Comparison of ENCODE assay signal across 16 cellular contexts in genomic region chr17:2706911-2707510, GRCh38. TPM values are rescaled to one million over a fixed set of nuclear protein-coding genes. Genes with fewer than 3 reads are reported as not detected.
DNase-seq lines count a peak whose midpoint lies in the region; ATAC-seq, FAIRE-seq and TF ChIP-seq lines count a peak whose summit lies in the region.
"Had no signal": no experiment of that assay in that cellular context is flagged by ENCODE, and none has a peak within 500 bp of the region (broad histone marks: within the 10 kb centered on the region; RNA-seq: fewer than 3 reads in every experiment).

No MANE protein-coding gene starts in this region.

- no peak overlapping the region for H2BK20ac ChIP-seq in IMR-90 (ENCODE audit: low read depth, low read length)

- peaks cover 79% of the 10 kb centered on the region for H4K20me1 ChIP-seq in IMR-90 (ENCODE audit: insufficient read depth, low read length)
- peaks cover 55% of the 10 kb centered on the region for H4K20me1 ChIP-seq in HepG2 (ENCODE audit: insufficient read depth, low read length)

- no peak overlapping the region for H3K23ac ChIP-seq in IMR-90 (ENCODE audit: low read depth, low read length)

- no peak for FAIRE-seq in HepG2 (lab: Jason Lieb, UNC)

- H3K18ac ChIP-seq in IMR-90 (ENCODE audit: low read depth, low read length) = no peak overlapping the region

- no peak overlapping the region for H2BK5ac ChIP-seq in IMR-90 (ENCODE audit: low read depth, low read length, poor library complexity, severe bottlenecking)

- ATAC-seq in IMR-90 (ENCODE audit: low read depth) (no peak), HepG2 (no peak)
- ATAC-seq: sciatic nerve had no signal

- H2BK120ac ChIP-seq in IMR-90 (ENCODE audit: low read depth, low read length) = no peak overlapping the region

- H3K4me3 ChIP-seq in IMR-90 (ENCODE audit: insufficient read depth, low read depth, low read length) = no peak overlapping the region
- peak overlapping the region in 30 of 59 donors; percentile 0 to 95 (median 30) for H3K4me3 ChIP-seq in dorsolateral prefrontal cortex
- H3K4me3 ChIP-seq in HepG2 (replicated peaks in 1 of 3; ENCODE audit: insufficient read depth in 1 of 3, low read depth in 2 of 3, low read length in 3 of 3) = no peak overlapping the region
- peak overlapping the region in 1 of 4 donors; percentile 94 for H3K4me3 ChIP-seq in stomach

- no peak overlapping the region for H3K14ac ChIP-seq in IMR-90 (replicated peaks; ENCODE audit: low read depth, low read length)

- TF ChIP-seq EP300 in HepG2 (IDR thresholded peaks at IDR 0.05; ENCODE audit: low read depth in 2 of 2, low read length in 2 of 2) (no peak), HepG2 (CRISPR knock-in tag; IDR thresholded peaks at IDR 0.05; ENCODE audit: borderline replicate concordance) (no peak), stomach (IDR thresholded peaks at IDR 0.05) (no peak)

- no peak for TF ChIP-seq RAD21 in IMR-90 (IDR thresholded peaks at IDR 0.05; ENCODE audit: low read length)
- TF ChIP-seq RAD21 in HepG2 (CRISPR knock-in tag; IDR thresholded peaks at IDR 0.05) = no peak

- no peak overlapping the region for H4K8ac ChIP-seq in IMR-90 (ENCODE audit: low read depth in 2 of 2, low read length in 2 of 2)

- H3K36me3 ChIP-seq in IMR-90 (ENCODE audit: control insufficient read depth, insufficient read depth, low read length) (peaks cover 18% of the 10 kb centered on the region), HepG2 (replicated peaks in 1 of 2; ENCODE audit: control insufficient read depth in 1 of 2, insufficient read depth in 2 of 2, low read length in 2 of 2) (peaks cover 16 to 41% of the 10 kb centered on the region in 2 experiments), stomach (peaks cover 17 to 27% (median 27%) of the 10 kb centered on the region in 4 donors)

- BruUV-seq in IMR-90 (replicated peaks; lab: Mats Ljungman, UMichigan) = no TSS peak
- BruUV-seq in HepG2 (replicated peaks; lab: Mats Ljungman, UMichigan) = no TSS peak

- peaks cover 5% of the 10 kb centered on the region for H3K9me3 Mint-ChIP-seq in glutamatergic neuron (ENCODE audit: unreplicated experiment)
- H3K9me3 Mint-ChIP-seq in activated T-helper 2 cell treated with anti-CD3 and anti-CD28 coated beads, Interferon-gamma antibody, Interleukin-2, Interleukin-4, amounts not matched to agents 10 μg/mL and 5 μg/mL and 100 μg/mL, durations not matched to agents 14 hours and 24 hours and 36 hours = no peaks in the 10 kb centered on the region
- H3K9me3 Mint-ChIP-seq: memory B cell, neural crest cell had no signal

- dilution Hi-C loops in IMR-90 (cut with HindIII; ENCODE audit: low sequenced_read_pairs, unreplicated experiment) = no loop called here

- H2AFZ ChIP-seq in IMR-90 (replicated peaks; ENCODE audit: low read length, poor library complexity) (peak overlapping the region; percentile 28), HepG2 (ENCODE audit: low read length) (no peak overlapping the region)

- H3K4me2 ChIP-seq in IMR-90 (ENCODE audit: low read depth, low read length) (no peak overlapping the region), HepG2 (ENCODE audit: low read depth, low read length) (no peak overlapping the region)

- no peak overlapping the region for H3K9ac ChIP-seq in IMR-90 (ENCODE audit: low read depth, low read length)
- H3K9ac ChIP-seq in HepG2 (ENCODE audit: insufficient read depth, low read depth, low read length) = no peak overlapping the region

- H3K79me1 ChIP-seq in IMR-90 (ENCODE audit: low read depth in 1 of 2, low read length in 2 of 2) = peaks cover 11 to 82% of the 10 kb centered on the region in 2 experiments

- peaks cover 65% of the 10 kb centered on the region for H3K79me2 ChIP-seq in HepG2 (ENCODE audit: insufficient read depth, low read length)

- 83% methylated on average over 7 of the region's 21 CpGs; no CpG with 5 or more reads in 1 of the 2 experiments for WGBS in IMR-90 (ENCODE audit: extremely low coverage in 2 of 2, insufficient read length in 1 of 2), 2 experiments
- whole genome bisulfite sequencing in HepG2 (ENCODE audit: low lambda C conversion rate) = 96% methylated on average over 9 of the region's 21 CpGs
- 51 to 82% (median 60%) methylated on average over 18 to 21 of the region's 21 CpGs for WGBS in stomach, 5 donors

- no peak overlapping the region for H3K4ac ChIP-seq in IMR-90 (ENCODE audit: low read depth, low read length)

- TF ChIP-seq POLR2A in IMR-90 (IDR thresholded peaks at IDR 0.05; ENCODE audit: low read depth, low read length) = no peak
- TF ChIP-seq POLR2A in HepG2 (IDR thresholded peaks at IDR 0.05; ENCODE audit: insufficient read depth in 1 of 2, low read depth in 2 of 2, low read length in 2 of 2) = no peak
- TF ChIP-seq POLR2A in stomach (IDR thresholded peaks at IDR 0.05) = no peak

- in situ Hi-C loops in IMR-90 (cut with MboI; ENCODE audit: low sequenced_read_pairs) = no loop called here
- in situ Hi-C loops in HepG2 (cut with HindIII; ENCODE audit: extremely low pct_ligation_motif_present, low pct_unique_long_range_greater_than_20kb) = no loop called here

- DNase-seq in IMR-90 = no peak
- DNase-seq in dorsolateral prefrontal cortex = peak in 1 of 10 donors; percentile 40
- no peak for DNase-seq in HepG2 (ENCODE audit: low spot score)
- DNase-seq in stomach = no peak
- DNase-seq in OCI-M2 (lab: John Stamatoyannopoulos, UW; ENCODE audit: unreplicated experiment) = no peak
- DNase-seq in glutamatergic neuron = no peak
- DNase-seq in activated T-helper 2 cell treated with anti-CD3 and anti-CD28 coated beads, Interferon-gamma antibody, Interleukin-2, Interleukin-4, amounts not matched to agents 10 μg/mL and 5 μg/mL and 100 μg/mL, durations not matched to agents 14 hours and 24 hours and 36 hours (ENCODE audit: low spot score) = no peak
- DNase-seq in GF-D8 (lab: John Stamatoyannopoulos, UW) = no peak
- DNase-seq: activated CD8-positive, alpha-beta memory T cell treated with anti-CD3 and anti-CD28 coated beads for 24 hours; effector CD8-positive, alpha-beta T cell; NCI-H2081 treated with DMSO at 0.1 percent for 48 hours; NCI-H526 treated with DMSO at 0.1 percent for 48 hours; stimulated activated CD4-positive, alpha-beta T cell treated with anti-CD3 and anti-CD28 coated beads, Interleukin-4, amount 100 ng/mL, for 4 hours had no signal

- H3K9me3 ChIP-seq in IMR-90 (ENCODE audit: control insufficient read depth, insufficient read depth, low read length) (no peaks in the 10 kb centered on the region), HepG2 (ENCODE audit: low read length) (no peaks in the 10 kb centered on the region), stomach (no peaks in the 10 kb centered on the region)

- no peak overlapping the region for H3K4me3 Mint-ChIP-seq in glutamatergic neuron (ENCODE audit: unreplicated experiment)
- no peak overlapping the region for H3K4me3 Mint-ChIP-seq in activated T-helper 2 cell treated with anti-CD3 and anti-CD28 coated beads, Interferon-gamma antibody, Interleukin-2, Interleukin-4, amounts not matched to agents 10 μg/mL and 5 μg/mL and 100 μg/mL, durations not matched to agents 14 hours and 24 hours and 36 hours (ENCODE audit: low read depth)
- H3K4me3 Mint-ChIP-seq: memory B cell, neural crest cell had no signal

- intact Hi-C loops in IMR-90 (cut with micrococcal nuclease) = no loop called here
- intact Hi-C loops in dorsolateral prefrontal cortex (cut with DNase I) = loop anchor here in 1 of 2 donors (5.0 kb wide), 2 partner anchors 110 to 290 kb away; no protein-coding TSS in a partner anchor
- intact Hi-C loops in HepG2 (cut with micrococcal nuclease; ENCODE audit: unreplicated experiment) = no loop called here
- intact Hi-C loops in stomach (cut with DNase I; ENCODE audit: low total_unique reads) = no loop called here
- intact Hi-C loops in activated T-helper 2 cell treated with anti-CD3 and anti-CD28 coated beads, Interferon-gamma antibody, Interleukin-2, Interleukin-4, amounts not matched to agents 10 μg/mL and 5 μg/mL and 100 μg/mL, durations not matched to agents 14 hours and 24 hours and 36 hours (cut with micrococcal nuclease) = no loop called here

- no peak overlapping the region for H2AK5ac ChIP-seq in IMR-90 (ENCODE audit: low read depth, low read length)

- H2BK15ac ChIP-seq in IMR-90 (ENCODE audit: low read depth, low read length) = no peak overlapping the region

- H3K27ac Mint-ChIP-seq in glutamatergic neuron (ENCODE audit: unreplicated experiment) = no peak overlapping the region
- no peak overlapping the region for H3K27ac Mint-ChIP-seq in activated T-helper 2 cell treated with anti-CD3 and anti-CD28 coated beads, Interferon-gamma antibody, Interleukin-2, Interleukin-4, amounts not matched to agents 10 μg/mL and 5 μg/mL and 100 μg/mL, durations not matched to agents 14 hours and 24 hours and 36 hours
- H3K27ac Mint-ChIP-seq: memory B cell had no signal

- H3K56ac ChIP-seq in IMR-90 (ENCODE audit: extremely low read depth, insufficient read depth, low read length) = no peak overlapping the region

- peaks cover 11% of the 10 kb centered on the region for H3K4me1 Mint-ChIP-seq in glutamatergic neuron (ENCODE audit: low read depth, unreplicated experiment)
- peaks cover 23% of the 10 kb centered on the region for H3K4me1 Mint-ChIP-seq in activated T-helper 2 cell treated with anti-CD3 and anti-CD28 coated beads, Interferon-gamma antibody, Interleukin-2, Interleukin-4, amounts not matched to agents 10 μg/mL and 5 μg/mL and 100 μg/mL, durations not matched to agents 14 hours and 24 hours and 36 hours (ENCODE audit: low read depth)

- H2AK9ac ChIP-seq in IMR-90 (replicated peaks; ENCODE audit: low read depth, low read length, poor library complexity) = no peak overlapping the region

- no peak overlapping the region for H4K91ac ChIP-seq in IMR-90 (ENCODE audit: insufficient read depth, low read depth, low read length)

- H3K4me1 ChIP-seq in IMR-90 (ENCODE audit: control insufficient read depth, insufficient read depth, low read length) (peaks cover 27% of the 10 kb centered on the region), HepG2 (ENCODE audit: insufficient read depth, low read length) (peaks cover 60% of the 10 kb centered on the region), stomach (peaks cover 45 to 65% (median 59%) of the 10 kb centered on the region in 4 donors)

- no peak overlapping the region for H4K5ac ChIP-seq in IMR-90 (ENCODE audit: low read depth, low read length)

- H3K27me3 ChIP-seq in IMR-90 (ENCODE audit: control insufficient read depth, insufficient read depth, low read length) (no peaks in the 10 kb centered on the region), dorsolateral prefrontal cortex (no peaks in the 10 kb centered on the region), HepG2 (ENCODE audit: control insufficient read depth in 1 of 2, insufficient read depth in 2 of 2, low read length in 2 of 2) (no peaks in the 10 kb centered on the region; a peak in 1 of 5 replicates), stomach (no peaks in the 10 kb centered on the region)

- H3K27me3 Mint-ChIP-seq in glutamatergic neuron (ENCODE audit: unreplicated experiment) = peaks cover 7% of the 10 kb centered on the region
- H3K27me3 Mint-ChIP-seq in activated T-helper 2 cell treated with anti-CD3 and anti-CD28 coated beads, Interferon-gamma antibody, Interleukin-2, Interleukin-4, amounts not matched to agents 10 μg/mL and 5 μg/mL and 100 μg/mL, durations not matched to agents 14 hours and 24 hours and 36 hours (ENCODE audit: low read depth) = no peaks in the 10 kb centered on the region
- H3K27me3 Mint-ChIP-seq: memory B cell had no signal

- H3K36me3 Mint-ChIP-seq in glutamatergic neuron (ENCODE audit: unreplicated experiment) = no peaks in the 10 kb centered on the region
- H3K36me3 Mint-ChIP-seq in activated T-helper 2 cell treated with anti-CD3 and anti-CD28 coated beads, Interferon-gamma antibody, Interleukin-2, Interleukin-4, amounts not matched to agents 10 μg/mL and 5 μg/mL and 100 μg/mL, durations not matched to agents 14 hours and 24 hours and 36 hours (ENCODE audit: low read depth) = peaks cover 22% of the 10 kb centered on the region

- CTCF ChIA-PET in IMR-90 (lab: Yijun Ruan, JAX) = no interaction called here
- CTCF ChIA-PET in HepG2 (lab: Yijun Ruan, JAX; ENCODE audit: low intra/inter-chr PET ratio, low total read pairs) = no interaction called here

- peaks cover 16% of the 10 kb centered on the region for H3K9me1 ChIP-seq in IMR-90 (ENCODE audit: insufficient read depth, low read length)

- POLR2A ChIA-PET in IMR-90 (lab: Charles Lee; ENCODE audit: unreplicated experiment) = no interaction called here
- POLR2A ChIA-PET in HepG2 (lab: Yijun Ruan, JAX) = no interaction called here

- no peak overlapping the region for H3K27ac ChIP-seq in IMR-90 (ENCODE audit: insufficient read depth, low read length)
- H3K27ac ChIP-seq in dorsolateral prefrontal cortex = peak overlapping the region in 55 of 59 donors; percentile 20 to 91 (median 74)
- no peak overlapping the region for H3K27ac ChIP-seq in HepG2 (ENCODE audit: extremely low read length, insufficient read depth, low read length)
- peak overlapping the region in 4 of 5 donors; percentile 85 to 91 (median 86) for H3K27ac ChIP-seq in stomach

- TF ChIP-seq CTCF in IMR-90 (conservative IDR thresholded peaks at IDR 0.05; ENCODE audit: low read depth, low read length) (no peak), dorsolateral prefrontal cortex (IDR thresholded peaks at IDR 0.05 in 54 of 56, conservative IDR thresholded peaks at IDR 0.05 in 2 of 56; ENCODE audit: low read depth in 1 of 56, partially characterized antibody in 56 of 56) (no peak), HepG2 (CRISPR knock-in tag; IDR thresholded peaks at IDR 0.05) (no peak), stomach (IDR thresholded peaks at IDR 0.05) (no peak), glutamatergic neuron (IDR thresholded peaks at IDR 0.05; ENCODE audit: partially characterized antibody, unreplicated experiment) (no peak)

RNA-seq across cellular contexts. Expression of gene CLUH, which starts 4.6 kb away (rescaled TPM):
- 12.5 and 12.9 TPM in 2 replicates for total RNA-seq in IMR-90 (2012; rRNA removed)
- 42.0 and 51.0 TPM in 2 replicates for polyA plus RNA-seq in IMR-90 (2012; rRNA removed)
- polyA plus RNA-seq in IMR-90 (2012; cell fraction: cytosol; rRNA removed) = 16.6 and 23.3 TPM in 2 replicates
- polyA plus RNA-seq in IMR-90 (2012; cell fraction: nucleus; rRNA removed; ENCODE audit: low replicate concordance) = 134 and 376 TPM in 2 replicates
- total RNA-seq in dorsolateral prefrontal cortex = 10 to 100 TPM; 46.1 to 95.4 (median 67.1) TPM
- 49.8 and 60.5 TPM in 2 replicates for total RNA-seq in HepG2 (2016; rRNA removed; fragmentation: Illumina TruSeq; extraction: Trizol)
- total RNA-seq in HepG2 (2016; cell fraction: cytosol; rRNA removed; fragmentation: Illumina TruSeq; extraction: Trizol; ENCODE audit: low read depth) = 11.3 and 11.7 TPM in 2 replicates
- total RNA-seq in HepG2 (2016; cell fraction: insoluble cytoplasmic fraction; rRNA removed; fragmentation: Illumina TruSeq; extraction: Trizol) = 45.0 and 62.9 TPM in 2 replicates
- total RNA-seq in HepG2 (2016; cell fraction: membrane; rRNA removed; fragmentation: Illumina TruSeq; extraction: Trizol) = 16.8 and 17.9 TPM in 2 replicates
- 62.8 and 64.0 TPM in 2 replicates for total RNA-seq in HepG2 (2016; cell fraction: nucleus; rRNA removed; fragmentation: Illumina TruSeq; extraction: Trizol)
- polyA plus RNA-seq in HepG2 (2011; rRNA removed) = 30.9 and 45.5 TPM in 2 replicates
- polyA plus RNA-seq in HepG2 (2011; cell fraction: cytosol; rRNA removed) = 12.6 and 25.6 TPM in 2 replicates
- 461 and 635 TPM in 2 replicates for polyA plus RNA-seq in HepG2 (2011; cell fraction: nucleus; rRNA removed)
- 51.7 and 79.2 TPM in 2 replicates for polyA plus RNA-seq in HepG2 (2012)
- polyA plus RNA-seq in HepG2 (2016; cell fraction: cytosol; fragmentation: Illumina TruSeq; extraction: Trizol; ENCODE audit: low read depth) = 3.2 and 3.5 TPM in 2 replicates
- polyA plus RNA-seq in HepG2 (2016; cell fraction: insoluble cytoplasmic fraction; fragmentation: Illumina TruSeq; extraction: Trizol; ENCODE audit: low read depth) = 34.8 and 48.7 TPM in 2 replicates
- polyA plus RNA-seq in HepG2 (2016; cell fraction: membrane; fragmentation: Illumina TruSeq; extraction: Trizol; ENCODE audit: low read depth) = 7.2 and 8.4 TPM in 2 replicates
- polyA plus RNA-seq in HepG2 (2016; cell fraction: nucleus; fragmentation: Illumina TruSeq; extraction: Trizol; ENCODE audit: insufficient read depth, low read depth) = 175 and 188 TPM in 2 replicates
- polyA minus RNA-seq in HepG2 (2011; rRNA and poly(A)+ RNA removed; ENCODE audit: low replicate concordance) = 37.7 and 94.5 TPM in 2 replicates
- polyA minus RNA-seq in HepG2 (2011; cell fraction: cytosol; rRNA and poly(A)+ RNA removed) = 30.1 and 31.9 TPM in 2 replicates
- 48.6 and 55.4 TPM in 2 replicates for polyA minus RNA-seq in HepG2 (2011; cell fraction: nucleus; rRNA and poly(A)+ RNA removed)
- 100 to 1,000 TPM in 2 of 5 donors, 10 to 100 TPM in 3; 45.2 to 417 (median 58.0) TPM for total RNA-seq in stomach
- polyA plus RNA-seq in stomach = 10 to 100 TPM; 17.6 to 40.1 (median 30.4) TPM
- total RNA-seq in glutamatergic neuron (ENCODE audit: unreplicated experiment) = 39.1 TPM
- 129 and 130 TPM in 2 replicates for total RNA-seq in activated T-helper 2 cell treated with anti-CD3 and anti-CD28 coated beads, Interferon-gamma antibody, Interleukin-2, Interleukin-4, amounts not matched to agents 10 μg/mL and 5 μg/mL and 100 μg/mL, durations not matched to agents 14 hours and 24 hours and 36 hours

RNA-seq across cellular contexts. Expression of gene CCDC92B, which starts 42.4 kb away (rescaled TPM):
- total RNA-seq in IMR-90 (2012; rRNA removed) (not detected in 2 replicates), dorsolateral prefrontal cortex (10 to 100 TPM in 119 of 120 experiments, 1 to 10 TPM in 1; 6.9 to 29.3 (median 18.3) TPM), HepG2 (2016; rRNA removed; fragmentation: Illumina TruSeq; extraction: Trizol) (not detected in 2 replicates), stomach (1 to 10 TPM in 1 of 5 donors, not detected in 4; 1.7 TPM), glutamatergic neuron (ENCODE audit: unreplicated experiment) (19.0 TPM)
- polyA plus RNA-seq in IMR-90 (2012; rRNA removed) (not detected in 2 replicates), HepG2 (2011; rRNA removed) (not detected in 2 replicates), stomach (under 1 TPM in 2 of 3 donors, not detected in 1; 0.12 to 0.48 TPM)
- not detected in 2 replicates for polyA plus RNA-seq in IMR-90 (2012; cell fraction: cytosol; rRNA removed)
- polyA plus RNA-seq in IMR-90 (2012; cell fraction: nucleus; rRNA removed; ENCODE audit: low replicate concordance) = 0.02 TPM in 1 of 2 replicates, not detected in the other
- not detected in 2 replicates for total RNA-seq in HepG2 (2016; cell fraction: cytosol; rRNA removed; fragmentation: Illumina TruSeq; extraction: Trizol; ENCODE audit: low read depth)
- not detected in 2 replicates for total RNA-seq in HepG2 (2016; cell fraction: insoluble cytoplasmic fraction; rRNA removed; fragmentation: Illumina TruSeq; extraction: Trizol)
- total RNA-seq in HepG2 (2016; cell fraction: membrane; rRNA removed; fragmentation: Illumina TruSeq; extraction: Trizol) = not detected in 2 replicates
- total RNA-seq in HepG2 (2016; cell fraction: nucleus; rRNA removed; fragmentation: Illumina TruSeq; extraction: Trizol) = not detected in 2 replicates
- polyA plus RNA-seq in HepG2 (2011; cell fraction: cytosol; rRNA removed) = not detected in 2 replicates
- polyA plus RNA-seq in HepG2 (2011; cell fraction: nucleus; rRNA removed) = not detected in 2 replicates
- polyA plus RNA-seq in HepG2 (2012) = 0.04 TPM in 1 of 2 replicates, not detected in the other
- not detected in 2 replicates for polyA plus RNA-seq in HepG2 (2016; cell fraction: cytosol; fragmentation: Illumina TruSeq; extraction: Trizol; ENCODE audit: low read depth)
- polyA plus RNA-seq in HepG2 (2016; cell fraction: insoluble cytoplasmic fraction; fragmentation: Illumina TruSeq; extraction: Trizol; ENCODE audit: low read depth) = not detected in 2 replicates
- not detected in 2 replicates for polyA plus RNA-seq in HepG2 (2016; cell fraction: membrane; fragmentation: Illumina TruSeq; extraction: Trizol; ENCODE audit: low read depth)
- polyA plus RNA-seq in HepG2 (2016; cell fraction: nucleus; fragmentation: Illumina TruSeq; extraction: Trizol; ENCODE audit: insufficient read depth, low read depth) = not detected in 2 replicates
- 2.1 TPM in 1 of 2 replicates, not detected in the other for polyA minus RNA-seq in HepG2 (2011; rRNA and poly(A)+ RNA removed; ENCODE audit: low replicate concordance)
- not detected in 2 replicates for polyA minus RNA-seq in HepG2 (2011; cell fraction: cytosol; rRNA and poly(A)+ RNA removed)
- not detected in 2 replicates for polyA minus RNA-seq in HepG2 (2011; cell fraction: nucleus; rRNA and poly(A)+ RNA removed)
- total RNA-seq in activated T-helper 2 cell treated with anti-CD3 and anti-CD28 coated beads, Interferon-gamma antibody, Interleukin-2, Interleukin-4, amounts not matched to agents 10 μg/mL and 5 μg/mL and 100 μg/mL, durations not matched to agents 14 hours and 24 hours and 36 hours = 0.11 and 0.21 TPM in 2 replicates

Comparison
In these comparisons a context has a peak if more than half of its experiments do, and no peak if none do; other contexts are left out.
1. H3K27ac ChIP-seq: peak in dorsolateral prefrontal cortex (55 of 59) and stomach (4 of 5); none in IMR-90 (single experiment) and HepG2 (single experiment).
2. H3K4me3 ChIP-seq: peak in dorsolateral prefrontal cortex (30 of 59); none in IMR-90 (single experiment) and HepG2 (0 of 3).